In the genomic region with DNA sequence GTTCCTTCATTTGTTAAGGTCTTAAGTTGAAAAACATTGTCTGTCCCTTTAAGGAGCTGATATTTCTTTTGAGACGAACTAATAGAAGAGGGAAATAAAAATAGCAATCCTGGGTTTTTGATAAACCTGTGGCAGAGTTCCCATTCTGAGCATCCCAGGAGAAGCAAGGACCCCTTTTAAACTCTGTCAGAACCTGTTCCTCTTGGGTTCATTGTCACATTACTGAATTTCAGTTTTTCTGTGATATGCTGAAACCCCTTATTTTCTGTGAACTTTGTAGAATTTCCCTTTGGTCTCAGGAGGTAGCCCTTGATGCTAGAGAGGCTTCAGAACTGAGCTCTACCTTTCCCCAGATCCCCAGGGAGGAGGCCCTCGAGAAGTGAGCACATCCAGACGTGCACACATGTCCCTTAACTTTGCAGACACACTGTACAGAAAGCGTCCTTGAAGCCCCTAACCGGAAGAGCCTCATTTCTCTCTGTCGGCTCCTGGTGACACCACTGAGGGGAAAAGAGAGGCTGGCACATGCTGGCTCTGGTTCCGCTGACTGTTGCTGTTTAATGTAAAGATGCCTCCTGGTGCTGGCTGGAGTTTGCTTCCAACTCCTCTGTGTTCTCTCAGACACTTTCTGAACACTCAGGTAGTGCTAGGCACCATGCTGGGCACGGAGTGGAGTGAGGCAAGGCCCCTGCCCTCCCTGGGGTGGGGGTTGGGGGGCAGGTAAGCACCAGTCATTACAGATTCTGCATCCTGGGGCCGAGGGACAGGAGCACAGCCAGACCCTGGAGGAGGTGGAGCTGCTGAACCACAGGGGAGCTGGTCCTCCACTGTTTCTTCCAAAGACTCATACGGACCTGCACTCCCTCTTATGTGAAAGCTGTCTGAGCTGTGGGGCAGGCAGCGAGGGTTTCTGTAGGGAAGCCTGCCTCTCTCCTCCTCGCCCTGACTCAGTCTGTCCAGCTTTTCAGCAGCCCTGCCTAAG, we compare ENCODE assay signal across 1 cellular context.
TF ChIP-seq lines count a peak whose summit lies in the region.

No MANE protein-coding gene starts in this region.

TF ChIP-seq in GM12878, 131 proteins besides CTCF, POLR2A, EP300 and RAD21 (continued from another document):
- TF ChIP-seq, protein P1, sequence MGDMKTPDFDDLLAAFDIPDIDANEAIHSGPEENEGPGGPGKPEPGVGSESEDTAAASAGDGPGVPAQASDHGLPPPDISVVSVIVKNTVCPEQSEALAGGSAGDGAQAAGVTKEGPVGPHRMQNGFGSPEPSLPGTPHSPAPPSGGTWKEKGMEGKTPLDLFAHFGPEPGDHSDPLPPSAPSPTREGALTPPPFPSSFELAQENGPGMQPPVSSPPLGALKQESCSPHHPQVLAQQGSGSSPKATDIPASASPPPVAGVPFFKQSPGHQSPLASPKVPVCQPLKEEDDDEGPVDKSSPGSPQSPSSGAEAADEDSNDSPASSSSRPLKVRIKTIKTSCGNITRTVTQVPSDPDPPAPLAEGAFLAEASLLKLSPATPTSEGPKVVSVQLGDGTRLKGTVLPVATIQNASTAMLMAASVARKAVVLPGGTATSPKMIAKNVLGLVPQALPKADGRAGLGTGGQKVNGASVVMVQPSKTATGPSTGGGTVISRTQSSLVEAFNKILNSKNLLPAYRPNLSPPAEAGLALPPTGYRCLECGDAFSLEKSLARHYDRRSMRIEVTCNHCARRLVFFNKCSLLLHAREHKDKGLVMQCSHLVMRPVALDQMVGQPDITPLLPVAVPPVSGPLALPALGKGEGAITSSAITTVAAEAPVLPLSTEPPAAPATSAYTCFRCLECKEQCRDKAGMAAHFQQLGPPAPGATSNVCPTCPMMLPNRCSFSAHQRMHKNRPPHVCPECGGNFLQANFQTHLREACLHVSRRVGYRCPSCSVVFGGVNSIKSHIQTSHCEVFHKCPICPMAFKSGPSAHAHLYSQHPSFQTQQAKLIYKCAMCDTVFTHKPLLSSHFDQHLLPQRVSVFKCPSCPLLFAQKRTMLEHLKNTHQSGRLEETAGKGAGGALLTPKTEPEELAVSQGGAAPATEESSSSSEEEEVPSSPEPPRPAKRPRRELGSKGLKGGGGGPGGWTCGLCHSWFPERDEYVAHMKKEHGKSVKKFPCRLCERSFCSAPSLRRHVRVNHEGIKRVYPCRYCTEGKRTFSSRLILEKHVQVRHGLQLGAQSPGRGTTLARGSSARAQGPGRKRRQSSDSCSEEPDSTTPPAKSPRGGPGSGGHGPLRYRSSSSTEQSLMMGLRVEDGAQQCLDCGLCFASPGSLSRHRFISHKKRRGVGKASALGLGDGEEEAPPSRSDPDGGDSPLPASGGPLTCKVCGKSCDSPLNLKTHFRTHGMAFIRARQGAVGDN (IDR thresholded peaks at IDR 0.05), result peak; percentile 75
- TF ChIP-seq FOXK2 (IDR thresholded peaks at IDR 0.05) (peak; percentile 55), MEF2B (IDR thresholded peaks at IDR 0.05; ENCODE audit: partially characterized antibody, poor library complexity, severe bottlenecking) (peak; percentile 85), IKZF1 (conservative IDR thresholded peaks at IDR 0.05) (0 out of 2 replicates have a peak, but pooled peaks have one; percentile 19), ATF7 (IDR thresholded peaks at IDR 0.05; ENCODE audit: low read depth) (peak; percentile 58; the same call in 1 of the 2 replicates), POU2F2 (IDR thresholded peaks at IDR 0.05; ENCODE audit: borderline replicate concordance, low read depth, low read length) (no peak)
- TF ChIP-seq, protein P2, sequence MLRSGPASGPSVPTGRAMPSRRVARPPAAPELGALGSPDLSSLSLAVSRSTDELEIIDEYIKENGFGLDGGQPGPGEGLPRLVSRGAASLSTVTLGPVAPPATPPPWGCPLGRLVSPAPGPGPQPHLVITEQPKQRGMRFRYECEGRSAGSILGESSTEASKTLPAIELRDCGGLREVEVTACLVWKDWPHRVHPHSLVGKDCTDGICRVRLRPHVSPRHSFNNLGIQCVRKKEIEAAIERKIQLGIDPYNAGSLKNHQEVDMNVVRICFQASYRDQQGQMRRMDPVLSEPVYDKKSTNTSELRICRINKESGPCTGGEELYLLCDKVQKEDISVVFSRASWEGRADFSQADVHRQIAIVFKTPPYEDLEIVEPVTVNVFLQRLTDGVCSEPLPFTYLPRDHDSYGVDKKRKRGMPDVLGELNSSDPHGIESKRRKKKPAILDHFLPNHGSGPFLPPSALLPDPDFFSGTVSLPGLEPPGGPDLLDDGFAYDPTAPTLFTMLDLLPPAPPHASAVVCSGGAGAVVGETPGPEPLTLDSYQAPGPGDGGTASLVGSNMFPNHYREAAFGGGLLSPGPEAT (IDR thresholded peaks at IDR 0.05; ENCODE audit: low read depth), result peak; percentile 52
- TF ChIP-seq, protein P3, sequence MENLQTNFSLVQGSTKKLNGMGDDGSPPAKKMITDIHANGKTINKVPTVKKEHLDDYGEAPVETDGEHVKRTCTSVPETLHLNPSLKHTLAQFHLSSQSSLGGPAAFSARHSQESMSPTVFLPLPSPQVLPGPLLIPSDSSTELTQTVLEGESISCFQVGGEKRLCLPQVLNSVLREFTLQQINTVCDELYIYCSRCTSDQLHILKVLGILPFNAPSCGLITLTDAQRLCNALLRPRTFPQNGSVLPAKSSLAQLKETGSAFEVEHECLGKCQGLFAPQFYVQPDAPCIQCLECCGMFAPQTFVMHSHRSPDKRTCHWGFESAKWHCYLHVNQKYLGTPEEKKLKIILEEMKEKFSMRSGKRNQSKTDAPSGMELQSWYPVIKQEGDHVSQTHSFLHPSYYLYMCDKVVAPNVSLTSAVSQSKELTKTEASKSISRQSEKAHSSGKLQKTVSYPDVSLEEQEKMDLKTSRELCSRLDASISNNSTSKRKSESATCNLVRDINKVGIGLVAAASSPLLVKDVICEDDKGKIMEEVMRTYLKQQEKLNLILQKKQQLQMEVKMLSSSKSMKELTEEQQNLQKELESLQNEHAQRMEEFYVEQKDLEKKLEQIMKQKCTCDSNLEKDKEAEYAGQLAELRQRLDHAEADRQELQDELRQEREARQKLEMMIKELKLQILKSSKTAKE (IDR thresholded peaks at IDR 0.05; ENCODE audit: low read depth, poor library complexity, severe bottlenecking), result no peak
